In genomic region chr4:151935411-151935810, GRCh38 we compare ENCODE assay signal across 3 cellular contexts.
"Had no signal": no experiment of that assay in that cellular context is flagged by ENCODE, and none has a peak within 500 bp of the region (broad histone marks: within the 10 kb centered on the region; RNA-seq: fewer than 3 reads in every experiment).

No MANE protein-coding gene starts in this region.

- DNase-seq: GDM1, GF-D8 had no signal

- H3K4me3 ChIP-seq: GM12878 had no signal

- ATAC-seq: GM12878 had no signal
